ENCODE assay signal across 8 cellular contexts in genomic region chrX:103215037-103215767, GRCh38. TPM values are rescaled to one million over a fixed set of nuclear protein-coding genes. Genes with fewer than 3 reads are reported as not detected.
DNase-seq lines count a peak whose midpoint lies in the region; ATAC-seq and TF ChIP-seq lines count a peak whose summit lies in the region.

Gene BEX4, plus strand, starts transcription at chrX:103215108. Its CDS starts 1,046 bp downstream, at chrX:103216154.

- no peaks in the 10 kb centered on the region for H3K36me3 Mint-ChIP-seq in Caco-2 (ENCODE audit: insufficient read depth, unreplicated experiment)
- H3K36me3 Mint-ChIP-seq in activated naive CD8-positive, alpha-beta T cell treated with anti-CD3 and anti-CD28 coated beads, Interleukin-2, amount 10 ng/mL, durations not matched to agents 7 days and 5 days: no peaks in the 10 kb centered on the region

- H3K9me3 Mint-ChIP-seq in Caco-2 (ENCODE audit: unreplicated experiment): no peaks in the 10 kb centered on the region
- no peaks in the 10 kb centered on the region for H3K9me3 Mint-ChIP-seq in activated naive CD8-positive, alpha-beta T cell treated with anti-CD3 and anti-CD28 coated beads, Interleukin-2, amount 10 ng/mL, durations not matched to agents 7 days and 5 days

- peak within 1 kb of the TSS; percentile 66 for H3K4me3 Mint-ChIP-seq in Caco-2 (ENCODE audit: unreplicated experiment)
- peak within 1 kb of the TSS; percentile 85 for H3K4me3 Mint-ChIP-seq in activated naive CD8-positive, alpha-beta T cell treated with anti-CD3 and anti-CD28 coated beads, Interleukin-2, amount 10 ng/mL, durations not matched to agents 7 days and 5 days

- DNase-seq in Caco-2 (peak; percentile 60 to 64), GM20000 (ENCODE audit: low spot score) (peak; percentile 85), HPDE6-E6E7 (ENCODE audit: extremely low spot score) (peak; percentile 41), SW 1271 (lab: John Stamatoyannopoulos, UW) (peak; percentile 15 to 26), Right ventricle myocardium inferior (ENCODE audit: missing footprints) (peak; percentile 89), thoracic aorta (ENCODE audit: low spot score) (peak; percentile 29)
- peak; percentile 83 for DNase-seq in activated naive CD8-positive, alpha-beta T cell treated with anti-CD3 and anti-CD28 coated beads, Interleukin-2, amount 10 ng/mL, durations not matched to agents 7 days and 5 days

- no peaks in the 10 kb centered on the region for H3K79me2 ChIP-seq in parathyroid adenoma

- no TSS peak for BruUV-seq in Caco-2 (replicated peaks; lab: Mats Ljungman, UMichigan)

- peak within 1 kb of the TSS; percentile 94 for H3K27ac ChIP-seq in parathyroid adenoma
- H3K27ac ChIP-seq in thoracic aorta: peak within 1 kb of the TSS; percentile 67 to 76

- H3K27me3 ChIP-seq in Caco-2 (replicated peaks; ENCODE audit: control insufficient read depth, insufficient read depth, low read length) (no peaks in the 10 kb centered on the region), parathyroid adenoma (ENCODE audit: control insufficient read depth, insufficient read depth, low read length) (no peaks in the 10 kb centered on the region), thoracic aorta (replicated peaks; ENCODE audit: insufficient read depth) (no peaks in the 10 kb centered on the region)

- ATAC-seq in activated naive CD8-positive, alpha-beta T cell treated with anti-CD3 and anti-CD28 coated beads, Interleukin-2, amount 10 ng/mL, durations not matched to agents 7 days and 5 days (ENCODE audit: low read depth): peak; percentile 93
- ATAC-seq in Right ventricle myocardium inferior: peak; percentile 99
- peak; percentile 36 for ATAC-seq in thoracic aorta (ENCODE audit: insufficient number of reproducible peaks, low FRiP score, low read depth)

- intact Hi-C loops in Caco-2 (cut with micrococcal nuclease; ENCODE audit: unreplicated experiment) (no loop called here), Right ventricle myocardium inferior (cut with DNase I) (loop anchor here (2.0 kb wide), 1 partner anchor 40 kb away; the partner anchor contains the start of gene TCEAL8)

- peak within 1 kb of the TSS; percentile 96 for H3K9ac ChIP-seq in parathyroid adenoma

- POLR2A ChIA-PET in Caco-2 (lab: Charles Lee): no interaction called here
- POLR2A ChIA-PET in activated naive CD8-positive, alpha-beta T cell treated with anti-CD3 and anti-CD28 coated beads, Interleukin-2, amount 10 ng/mL, durations not matched to agents 7 days and 5 days (lab: Charles Lee): interaction anchor here (1.6 kb wide), 1 partner anchor 40 kb away, joined by 4 read pairs; the partner anchor contains the start of gene TCEAL8

- H2AFZ ChIP-seq in parathyroid adenoma: peak within 1 kb of the TSS; percentile 81

- peak within 1 kb of the TSS; percentile 63 for H3K4me2 ChIP-seq in parathyroid adenoma (ENCODE audit: low read length)

- no peaks in the 10 kb centered on the region for H3K36me3 ChIP-seq in Caco-2 (ENCODE audit: control insufficient read depth, insufficient read depth, low read length)
- H3K36me3 ChIP-seq in parathyroid adenoma (ENCODE audit: control insufficient read depth, insufficient read depth, low read length): no peaks in the 10 kb centered on the region
- H3K36me3 ChIP-seq in thoracic aorta: no peaks in the 10 kb centered on the region

- TF ChIP-seq CTCF in Caco-2 (IDR thresholded peaks at IDR 0.05; ENCODE audit: insufficient read depth in 1 of 2, low read depth in 1 of 2, low read length in 1 of 2, severe bottlenecking in 1 of 2, unreplicated experiment in 1 of 2) (no peak), GM20000 (IDR thresholded peaks at IDR 0.05; ENCODE audit: extremely low read depth, missing control alignments) (no peak), parathyroid adenoma (IDR thresholded peaks at IDR 0.05) (no peak), thoracic aorta (IDR thresholded peaks at IDR 0.05) (no peak)

- H3K4me1 ChIP-seq in Caco-2: no peaks in the 10 kb centered on the region
- H3K4me1 ChIP-seq in parathyroid adenoma: no peaks in the 10 kb centered on the region
- H3K4me1 ChIP-seq in thoracic aorta (ENCODE audit: control insufficient read depth in 1 of 2, low read depth in 2 of 2): peaks cover 0 to 4% of the 10 kb centered on the region in 2 donors

- H3K27me3 Mint-ChIP-seq in Caco-2 (ENCODE audit: insufficient read depth, unreplicated experiment): peaks cover 11% of the 10 kb centered on the region
- H3K27me3 Mint-ChIP-seq in activated naive CD8-positive, alpha-beta T cell treated with anti-CD3 and anti-CD28 coated beads, Interleukin-2, amount 10 ng/mL, durations not matched to agents 7 days and 5 days: no peaks in the 10 kb centered on the region

- H3K4me3 ChIP-seq in Caco-2 (ENCODE audit: low read depth, low read length): peak within 1 kb of the TSS; percentile 30
- peak within 1 kb of the TSS; percentile 73 for H3K4me3 ChIP-seq in parathyroid adenoma (ENCODE audit: low read depth, low read length)
- H3K4me3 ChIP-seq in thoracic aorta: peak within 1 kb of the TSS; percentile 75

- H3K9me3 ChIP-seq in Caco-2: no peaks in the 10 kb centered on the region
- H3K9me3 ChIP-seq in parathyroid adenoma (ENCODE audit: control insufficient read depth, low read length): no peaks in the 10 kb centered on the region
- H3K9me3 ChIP-seq in thoracic aorta: no peaks in the 10 kb centered on the region

- no peaks in the 10 kb centered on the region for H3K4me1 Mint-ChIP-seq in Caco-2 (ENCODE audit: low read depth, unreplicated experiment)
- peaks cover 9% of the 10 kb centered on the region for H3K4me1 Mint-ChIP-seq in activated naive CD8-positive, alpha-beta T cell treated with anti-CD3 and anti-CD28 coated beads, Interleukin-2, amount 10 ng/mL, durations not matched to agents 7 days and 5 days

- CTCF ChIA-PET in Caco-2 (lab: Charles Lee): no interaction called here

- no peak within 1 kb of the TSS for H3K27ac Mint-ChIP-seq in Caco-2 (ENCODE audit: unreplicated experiment)
- peak within 1 kb of the TSS; percentile 91 for H3K27ac Mint-ChIP-seq in activated naive CD8-positive, alpha-beta T cell treated with anti-CD3 and anti-CD28 coated beads, Interleukin-2, amount 10 ng/mL, durations not matched to agents 7 days and 5 days

RNA-seq across cellular contexts. Expression of gene BEX4, which starts in this region (rescaled TPM):
- total RNA-seq in Caco-2 (2022): 2.2 and 2.5 TPM in 2 replicates
- total RNA-seq in activated naive CD8-positive, alpha-beta T cell treated with anti-CD3 and anti-CD28 coated beads, Interleukin-2, amount 10 ng/mL, durations not matched to agents 7 days and 5 days: 10 to 100 TPM; 23.3 to 25.6 TPM
- 30.3 TPM for total RNA-seq in Right ventricle myocardium inferior
- total RNA-seq in thoracic aorta: 10 to 100 TPM; 28.3 to 29.4 TPM

Comparison
In these comparisons a context has a peak if more than half of its experiments do, and no peak if none do; other contexts are left out.
1. Peak in every context shown above with its lines: DNase-seq, ATAC-seq, H3K4me3 ChIP-seq and H3K27ac ChIP-seq.
2. DNase-seq: peak in every context shown above with its lines; median percentile 89 in Right ventricle myocardium inferior; 85 in GM20000; 83 in activated naive CD8-positive, alpha-beta T cell treated with anti-CD3 and anti-CD28 coated beads, Interleukin-2, amount 10 ng/mL, durations not matched to agents 7 days and 5 days; 62 in Caco-2; 41 in HPDE6-E6E7; 29 in thoracic aorta; 20 in SW 1271.
3. ATAC-seq: peak in every context shown above with its lines; median percentile 99 in Right ventricle myocardium inferior; 93 in activated naive CD8-positive, alpha-beta T cell treated with anti-CD3 and anti-CD28 coated beads, Interleukin-2, amount 10 ng/mL, durations not matched to agents 7 days and 5 days; 36 in thoracic aorta.